8 cellular contexts compared by ENCODE assay signal in the genomic region with DNA sequence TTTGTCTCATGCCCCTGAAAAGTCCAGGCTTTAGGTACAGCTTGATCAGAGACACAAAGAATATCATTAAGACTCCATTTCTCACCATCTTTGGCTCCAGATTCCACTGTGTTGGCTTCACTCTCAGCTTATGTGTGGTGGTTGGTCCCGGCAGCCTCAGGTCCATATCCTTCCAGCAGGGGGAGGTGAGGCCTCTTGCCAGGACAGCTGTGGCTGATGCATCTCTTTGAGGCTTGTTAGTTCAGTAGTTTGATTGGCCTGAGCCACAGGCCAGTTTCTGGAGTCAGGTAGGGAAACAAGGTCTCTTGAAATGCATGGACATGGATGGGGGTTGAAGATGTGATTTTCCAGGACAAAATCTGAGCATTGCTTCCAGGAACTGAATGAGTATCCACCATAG.
DNase-seq lines count a peak whose midpoint lies in the region; ATAC-seq and TF ChIP-seq lines count a peak whose summit lies in the region.

No MANE protein-coding gene starts in this region.

- no peaks in the 10 kb centered on the region for H3K9me2 ChIP-seq in Karpas-422 (replicated peaks; ENCODE audit: insufficient read depth, low read length)

- no peaks in the 10 kb centered on the region for H3K9me3 ChIP-seq in Karpas-422 (ENCODE audit: low read length)

- peaks cover 21% of the 10 kb centered on the region for H3K36me3 Mint-ChIP-seq in nephron (ENCODE audit: low read depth)
- peaks cover 5 to 35% (median 20%) of the 10 kb centered on the region in 3 donors for H3K36me3 Mint-ChIP-seq in immature natural killer cell

- H3K9ac ChIP-seq in Karpas-422 (ENCODE audit: low read length): no peak overlapping the region

- H3K27me3 ChIP-seq in Karpas-422 (ENCODE audit: low read length): no peaks in the 10 kb centered on the region

- no peak overlapping the region for H3K27ac ChIP-seq in Karpas-422 (ENCODE audit: low read length)
- H3K27ac ChIP-seq in coronary artery: peak overlapping the region; percentile 68 to 84

- H3K4me1 ChIP-seq in Karpas-422 (ENCODE audit: low read length): no peaks in the 10 kb centered on the region

- H3K4me3 Mint-ChIP-seq in nephron (no peak overlapping the region), immature natural killer cell (no peak overlapping the region)

- H3K4me3 ChIP-seq in AG10803 (ENCODE audit: low read length) (no peak overlapping the region), Karpas-422 (ENCODE audit: low read length) (no peak overlapping the region), coronary artery (no peak overlapping the region)

- peak; percentile 56 for TF ChIP-seq CTCF in AG10803 (conservative IDR thresholded peaks at IDR 0.05; ENCODE audit: low read length)
- TF ChIP-seq CTCF in coronary artery (IDR thresholded peaks at IDR 0.05): no peak
- TF ChIP-seq CTCF in nephron (IDR thresholded peaks at IDR 0.05; ENCODE audit: unreplicated experiment in 3 of 3): peak; percentile 31 to 48 (median 38)

- H3K4me1 Mint-ChIP-seq in nephron (peaks cover 11% of the 10 kb centered on the region), immature natural killer cell (peaks cover 21 to 22% of the 10 kb centered on the region in 2 donors)

- H3K4me2 ChIP-seq in Karpas-422 (ENCODE audit: low read depth, low read length, poor library complexity, severe bottlenecking): no peak overlapping the region

- H3K27me3 Mint-ChIP-seq in nephron (ENCODE audit: low read depth): no peaks in the 10 kb centered on the region
- peaks cover 2 to 4% (median 2%) of the 10 kb centered on the region in 3 donors for H3K27me3 Mint-ChIP-seq in immature natural killer cell (ENCODE audit: low read depth in 3 of 3)

- no peaks in the 10 kb centered on the region for H4K20me1 ChIP-seq in Karpas-422 (ENCODE audit: insufficient read depth, low read depth, low read length)

- no peak overlapping the region for H3K27ac Mint-ChIP-seq in nephron
- H3K27ac Mint-ChIP-seq in immature natural killer cell: no peak overlapping the region

- no peaks in the 10 kb centered on the region for H3K36me3 ChIP-seq in Karpas-422 (ENCODE audit: insufficient read depth, low read length)

- no peaks in the 10 kb centered on the region for H3K79me2 ChIP-seq in Karpas-422 (ENCODE audit: low read length)

- ATAC-seq in GM19043 (IDR thresholded peaks at IDR 0.05; ENCODE audit: low read depth, unreplicated experiment): peak; percentile 94
- ATAC-seq in HG03135 (IDR thresholded peaks at IDR 0.05; ENCODE audit: unreplicated experiment): no peak

- H3K9me3 Mint-ChIP-seq in nephron (no peaks in the 10 kb centered on the region), immature natural killer cell (no peaks in the 10 kb centered on the region)

- DNase-seq in AG10803 (ENCODE audit: low read depth) (peak; percentile 50), Karpas-422 (peak; percentile 62), coronary artery (ENCODE audit: low spot score) (no peak), NCI-H1092 treated with DMSO at 0.1 percent for 48 hours (lab: John Stamatoyannopoulos, UW) (no peak), immature natural killer cell (no peak)

- no peak overlapping the region for H2AFZ ChIP-seq in Karpas-422 (ENCODE audit: low read length)

Comparison
In these comparisons a context has a peak if more than half of its experiments do, and no peak if none do; other contexts are left out.
1. DNase-seq: peak in AG10803 (single experiment) and Karpas-422 (single experiment); none in coronary artery (single experiment), NCI-H1092 treated with DMSO at 0.1 percent for 48 hours (single experiment) and immature natural killer cell (0 of 3).